ENCODE assay signal across 8 cellular contexts in the genomic region with DNA sequence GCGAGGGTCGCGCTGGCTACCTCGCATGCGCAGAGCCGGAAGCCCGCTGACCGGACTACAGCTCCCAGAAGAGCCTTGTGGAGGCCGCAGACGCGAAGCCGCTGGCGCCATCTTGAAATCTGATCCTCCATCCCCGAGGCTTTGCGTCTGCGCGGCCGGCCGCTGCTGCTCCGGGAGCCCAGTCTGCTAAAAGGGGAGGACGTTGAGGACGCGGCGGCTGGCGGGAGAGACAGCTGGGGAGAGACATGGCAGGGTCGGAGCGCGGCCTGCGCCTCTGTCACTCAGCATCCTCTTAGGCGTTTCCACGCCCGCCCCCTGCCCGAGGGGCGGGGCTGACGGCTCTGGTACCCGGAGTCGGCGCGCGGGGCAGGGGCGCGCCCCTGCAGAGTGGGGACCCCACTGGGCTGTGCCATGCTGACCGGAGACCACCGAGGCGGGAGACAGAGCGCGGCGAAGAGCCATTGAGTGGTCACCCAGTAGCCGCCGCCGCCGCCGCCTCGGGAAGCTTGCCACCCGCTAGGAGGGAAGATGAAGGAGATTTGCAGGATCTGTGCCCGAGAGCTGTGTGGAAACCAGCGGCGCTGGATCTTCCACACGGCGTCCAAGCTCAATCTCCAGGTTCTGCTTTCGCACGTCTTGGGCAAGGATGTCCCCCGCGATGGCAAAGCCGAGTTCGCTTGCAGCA.
DNase-seq lines count a peak whose midpoint lies in the region; ATAC-seq and TF ChIP-seq lines count a peak whose summit lies in the region.
"Not testable (repeated sequence)": the region's sequence is repeated elsewhere in the genome, so short reads cannot be mapped to it uniquely, and the experiment has no call there.

No MANE protein-coding gene starts in this region.

- H3K4me1 Mint-ChIP-seq in CD4-positive, alpha-beta memory T cell: peaks cover 10 to 31% (median 11%) of the 10 kb centered on the region in 4 donors
- H3K4me1 Mint-ChIP-seq in activated naive CD8-positive, alpha-beta T cell (ENCODE audit: low read depth): peaks cover 16% of the 10 kb centered on the region
- H3K4me1 Mint-ChIP-seq in nephron: peaks cover 11% of the 10 kb centered on the region

- H3K9me3 ChIP-seq in CD4-positive, alpha-beta memory T cell (ENCODE audit: control insufficient read depth in 1 of 2, low read length in 2 of 2): not testable (repeated sequence)

- not testable (repeated sequence) for H3K27me3 ChIP-seq in CD4-positive, alpha-beta memory T cell (ENCODE audit: insufficient read depth, low read length); foreskin keratinocyte

- TF ChIP-seq CTCF in foreskin keratinocyte (conservative IDR thresholded peaks at IDR 0.05); nephron (IDR thresholded peaks at IDR 0.05; ENCODE audit: unreplicated experiment in 3 of 3): not testable (repeated sequence)

- H3K9me3 Mint-ChIP-seq in CD4-positive, alpha-beta memory T cell; activated naive CD8-positive, alpha-beta T cell (ENCODE audit: low read depth); nephron: not testable (repeated sequence)

- POLR2A ChIA-PET in CD4-positive, alpha-beta memory T cell (lab: Charles Lee; ENCODE audit: partially characterized antibody): not testable (repeated sequence)

- peak overlapping the region; percentile 21 for H3K27ac ChIP-seq in CD4-positive, alpha-beta memory T cell (ENCODE audit: low read depth, low read length)
- not testable (repeated sequence) for H3K27ac ChIP-seq in foreskin keratinocyte

- H3K27ac Mint-ChIP-seq in CD4-positive, alpha-beta memory T cell: peak overlapping the region in 2 of 7 donors; percentile 57 to 66
- H3K27ac Mint-ChIP-seq in activated naive CD8-positive, alpha-beta T cell: not testable (repeated sequence)
- H3K27ac Mint-ChIP-seq in nephron: peak overlapping the region; percentile 98 to 99 (median 98)

- peak overlapping the region in 1 of 2 donors; percentile 55 for H3K4me3 ChIP-seq in CD4-positive, alpha-beta memory T cell (ENCODE audit: low read length in 2 of 2)

- CTCF ChIA-PET in CD4-positive, alpha-beta memory T cell (lab: Charles Lee; ENCODE audit: partially characterized antibody): not testable (repeated sequence)

- H3K4me3 Mint-ChIP-seq in CD4-positive, alpha-beta memory T cell: peak overlapping the region; percentile 80 to 92 (median 88)
- H3K4me3 Mint-ChIP-seq in activated naive CD8-positive, alpha-beta T cell: peak overlapping the region; percentile 90
- H3K4me3 Mint-ChIP-seq in nephron: peak overlapping the region; percentile 86 to 99 (median 92)

- H3K36me3 ChIP-seq in CD4-positive, alpha-beta memory T cell (ENCODE audit: insufficient read depth, low read length): not testable (repeated sequence)

- not testable (repeated sequence) for H3K36me3 Mint-ChIP-seq in CD4-positive, alpha-beta memory T cell; activated naive CD8-positive, alpha-beta T cell; nephron (ENCODE audit: low read depth)

- intact Hi-C loops in CD4-positive, alpha-beta memory T cell (cut with micrococcal nuclease): not testable (repeated sequence)

- H3K4me1 ChIP-seq in CD4-positive, alpha-beta memory T cell (ENCODE audit: insufficient read depth, low read length); foreskin keratinocyte: not testable (repeated sequence)

- peak; percentile 63 for ATAC-seq in GM21447 (IDR thresholded peaks at IDR 0.05; ENCODE audit: unreplicated experiment)
- ATAC-seq in HG03280 (IDR thresholded peaks at IDR 0.05; ENCODE audit: unreplicated experiment): peak; percentile 78
- ATAC-seq in foreskin keratinocyte: peak; percentile 77

- not testable (repeated sequence) for H3K27me3 Mint-ChIP-seq in CD4-positive, alpha-beta memory T cell; activated naive CD8-positive, alpha-beta T cell; nephron (ENCODE audit: low read depth)

- peak; percentile 50 to 73 (median 59) for DNase-seq in CD4-positive, alpha-beta memory T cell
- peak; percentile 34 for DNase-seq in T-helper 9 cell
- DNase-seq in foreskin keratinocyte: not testable (repeated sequence)
- DNase-seq in stimulated activated CD8-positive, alpha-beta memory T cell treated with anti-CD3 and anti-CD28 coated beads, Interleukin-12 subunit alpha, Interleukin-12 subunit beta, amount 100 ng/mL, for 4 hours (ENCODE audit: low read depth): peak; percentile 37
